In genomic region chr22:20244250-20244648, GRCh38 we compare ENCODE assay signal across 11 cellular contexts. TPM values are rescaled to one million over a fixed set of nuclear protein-coding genes. Genes with fewer than 3 reads are reported as not detected.
DNase-seq lines count a peak whose midpoint lies in the region; ATAC-seq, FAIRE-seq and TF ChIP-seq lines count a peak whose summit lies in the region.
"Had no signal": no experiment of that assay in that cellular context is flagged by ENCODE, and none has a peak within 500 bp of the region (broad histone marks: within the 10 kb centered on the region; RNA-seq: fewer than 3 reads in every experiment).

No MANE protein-coding gene starts in this region.

- H3K4me3 ChIP-seq in dorsolateral prefrontal cortex: peak overlapping the region in 1 of 59 donors; percentile 15
- no peak overlapping the region for H3K4me3 ChIP-seq in small intestine (ENCODE audit: low read depth in 1 of 2, low read length in 2 of 2)

- no peak for TF ChIP-seq CTCF in dorsolateral prefrontal cortex (IDR thresholded peaks at IDR 0.05 in 54 of 56, conservative IDR thresholded peaks at IDR 0.05 in 2 of 56; ENCODE audit: low read depth in 1 of 56, partially characterized antibody in 56 of 56)

- H3K4me1 ChIP-seq in small intestine (ENCODE audit: control insufficient read depth in 2 of 2, insufficient read depth in 1 of 2, low read depth in 1 of 2, low read length in 1 of 2): no peaks in the 10 kb centered on the region

- H3K4me3 Mint-ChIP-seq in activated CD4-positive, alpha-beta T cell treated with anti-CD3 and anti-CD28 coated beads for 36 hours: no peak overlapping the region
- H3K4me3 Mint-ChIP-seq in T-cell: peak overlapping the region in 2 of 3 donors; percentile 49 to 78
- H3K4me3 Mint-ChIP-seq: HFFc6 had no signal

- no peak for FAIRE-seq in small intestine (lab: Jason Lieb, UNC)
- FAIRE-seq: D721Med had no signal

- peak overlapping the region in 57 of 59 donors; percentile 10 to 97 (median 86) for H3K27ac ChIP-seq in dorsolateral prefrontal cortex
- peak overlapping the region; percentile 6 to 28 for H3K27ac ChIP-seq in small intestine (ENCODE audit: low read depth in 1 of 2, low read length in 1 of 2)
- H3K27ac ChIP-seq: tibial artery had no signal

- H3K27me3 ChIP-seq in dorsolateral prefrontal cortex (no peaks in the 10 kb centered on the region), small intestine (ENCODE audit: control insufficient read depth in 2 of 2, insufficient read depth in 2 of 2, low read length in 2 of 2) (no peaks in the 10 kb centered on the region)

- no peaks in the 10 kb centered on the region for H3K27me3 Mint-ChIP-seq in activated CD4-positive, alpha-beta T cell treated with anti-CD3 and anti-CD28 coated beads for 36 hours
- H3K27me3 Mint-ChIP-seq in T-cell: no peaks in the 10 kb centered on the region

- no peaks in the 10 kb centered on the region for H3K9me3 ChIP-seq in small intestine (ENCODE audit: control insufficient read depth, low read depth)
- H3K9me3 ChIP-seq: tibial artery had no signal

- H3K4me1 Mint-ChIP-seq in activated CD4-positive, alpha-beta T cell treated with anti-CD3 and anti-CD28 coated beads for 36 hours: peaks cover 40% of the 10 kb centered on the region
- peaks cover 39 to 53% (median 51%) of the 10 kb centered on the region in 3 donors for H3K4me1 Mint-ChIP-seq in T-cell

- WGBS in small intestine, 3 donors: 80 to 83% (median 82%) methylated on average over 9 to 10 of the region's 10 CpGs

- no peaks in the 10 kb centered on the region for H3K36me3 ChIP-seq in small intestine (ENCODE audit: control insufficient read depth in 2 of 2, insufficient read depth in 2 of 2, low read length in 2 of 2)

- DNase-seq in activated CD4-positive, alpha-beta T cell treated with anti-CD3 and anti-CD28 coated beads for 36 hours: no peak
- DNase-seq in activated CD4-positive, alpha-beta T cell treated with anti-CD3 and anti-CD28 coated beads, Interleukin-2, amount 50 U/mL, for 4 hours: no peak
- no peak for DNase-seq in T-cell
- no peak for DNase-seq in dorsolateral prefrontal cortex
- DNase-seq in small intestine: no peak
- no peak for DNase-seq in stimulated activated naive CD4-positive, alpha-beta T cell (lab: John Stamatoyannopoulos, UW)
- no peak for DNase-seq in stimulated activated CD4-positive, alpha-beta T cell treated with anti-CD3 and anti-CD28 coated beads, Interleukin-4, amount 100 ng/mL, for 24 hours
- no peak for DNase-seq in stimulated activated CD4-positive, alpha-beta T cell treated with anti-CD3 and anti-CD28 coated beads, Interleukin-1b, Interleukin-23, amount 100 ng/mL, for 48 hours
- DNase-seq: tibial artery had no signal

- no peak for ATAC-seq in activated CD4-positive, alpha-beta T cell treated with anti-CD3 and anti-CD28 coated beads for 36 hours
- ATAC-seq in T-cell (replicated peaks in 1 of 4): no peak

- H3K36me3 Mint-ChIP-seq in activated CD4-positive, alpha-beta T cell treated with anti-CD3 and anti-CD28 coated beads for 36 hours (ENCODE audit: low read depth): no peaks in the 10 kb centered on the region
- H3K36me3 Mint-ChIP-seq in T-cell: no peaks in the 10 kb centered on the region

- H3K27ac Mint-ChIP-seq in activated CD4-positive, alpha-beta T cell treated with anti-CD3 and anti-CD28 coated beads for 36 hours: peak overlapping the region; percentile 81
- H3K27ac Mint-ChIP-seq in T-cell: peak overlapping the region; percentile 97 to 98

- intact Hi-C loops in activated CD4-positive, alpha-beta T cell treated with anti-CD3 and anti-CD28 coated beads for 36 hours (cut with DNase I, micrococcal nuclease): no loop called here
- intact Hi-C loops in dorsolateral prefrontal cortex (cut with DNase I): no loop called here

- no peaks in the 10 kb centered on the region for H3K9me3 Mint-ChIP-seq in activated CD4-positive, alpha-beta T cell treated with anti-CD3 and anti-CD28 coated beads for 36 hours (ENCODE audit: low read depth)
- no peaks in the 10 kb centered on the region for H3K9me3 Mint-ChIP-seq in T-cell
- H3K9me3 Mint-ChIP-seq: HFFc6 had no signal

- POLR2A ChIA-PET in activated CD4-positive, alpha-beta T cell treated with anti-CD3 and anti-CD28 coated beads for 36 hours (lab: Charles Lee): no interaction called here
- POLR2A ChIA-PET in T-cell (lab: Charles Lee): no interaction called here

- CTCF ChIA-PET in activated CD4-positive, alpha-beta T cell treated with anti-CD3 and anti-CD28 coated beads for 36 hours (lab: Charles Lee): no interaction called here
- CTCF ChIA-PET in T-cell (lab: Charles Lee): no interaction called here

RNA-seq across cellular contexts. Expression of gene RTN4R, which starts 23.9 kb away (rescaled TPM):
- 1 to 10 TPM; 2.2 to 2.3 TPM for total RNA-seq in activated CD4-positive, alpha-beta T cell treated with anti-CD3 and anti-CD28 coated beads for 36 hours
- 1 to 10 TPM in 3 of 5 donors, under 1 TPM in 2; 0.33 to 4.1 (median 2.5) TPM for total RNA-seq in T-cell
- total RNA-seq in dorsolateral prefrontal cortex: 10 to 100 TPM; 14.5 to 68.2 (median 38.9) TPM
- 1 to 10 TPM; 2.9 to 4.4 (median 4.3) TPM for polyA plus RNA-seq in small intestine
